In genomic region chr10:48542471-48543210, GRCh38 we compare ENCODE assay signal across 16 cellular contexts.
"Had no signal": no experiment of that assay in that cellular context is flagged by ENCODE, and none has a peak within 500 bp of the region (broad histone marks: within the 10 kb centered on the region; RNA-seq: fewer than 3 reads in every experiment).

No MANE protein-coding gene starts in this region.

- H3K36me3 ChIP-seq: cardiac muscle cell, colonic mucosa, gastroesophageal sphincter, prostate gland, SJCRH30, tibial nerve had no signal

- ATAC-seq: activated T-cell treated with anti-CD3 and anti-CD28 coated beads, Interleukin-2, amount 50 U/mL, for 4 hours; gastroesophageal sphincter; left ventricle myocardium superior had no signal

- H3K4me3 Mint-ChIP-seq: activated T-cell treated with anti-CD3 and anti-CD28 coated beads, Interleukin-2, amount 50 U/mL, for 4 hours had no signal

- DNase-seq: activated CD4-positive, alpha-beta T cell treated with anti-CD3 and anti-CD28 coated beads, Interleukin-2, amount 50 U/mL, for 4 hours; activated CD4-positive, CD25-positive, alpha-beta regulatory T cell treated with anti-CD3 and anti-CD28 coated beads, Interleukin-2, amount 50 U/mL, for 72 hours; activated naive CD4-positive, alpha-beta T cell; activated T-cell treated with anti-CD3 and anti-CD28 coated beads, Interleukin-2, amount 50 U/mL, for 4 hours; colonic mucosa; effector memory CD4-positive, alpha-beta T cell; left ventricle myocardium superior; mesendoderm; nucleus accumbens; SJCRH30; stimulated activated CD4-positive, alpha-beta T cell treated with anti-CD3 and anti-CD28 coated beads, Interleukin-4, amount 100 ng/mL, for 4 hours had no signal

- H3K9me3 ChIP-seq: colonic mucosa, gastroesophageal sphincter, prostate gland, SJCRH30, tibial nerve had no signal

- H3K4me1 ChIP-seq: colonic mucosa, gastroesophageal sphincter, prostate gland, tibial nerve had no signal

- H3K4me3 ChIP-seq: cardiac muscle cell, colonic mucosa, gastroesophageal sphincter, prostate gland, SJCRH30, tibial nerve had no signal

- H3K27me3 ChIP-seq: cardiac muscle cell, colonic mucosa, gastroesophageal sphincter, SJCRH30, tibial nerve had no signal

- H3K9me3 Mint-ChIP-seq: activated T-cell treated with anti-CD3 and anti-CD28 coated beads, Interleukin-2, amount 50 U/mL, for 4 hours had no signal

- H3K27ac ChIP-seq: cardiac muscle cell, colonic mucosa, epithelial cell of prostate, gastroesophageal sphincter, prostate gland, SJCRH30, tibial nerve had no signal
